24 cellular contexts compared by ENCODE assay signal in genomic region chr5:118459490-118459889, GRCh38.
"Had no signal": no experiment of that assay in that cellular context is flagged by ENCODE, and none has a peak within 500 bp of the region (broad histone marks: within the 10 kb centered on the region; RNA-seq: fewer than 3 reads in every experiment).

No MANE protein-coding gene starts in this region.

- H3K4me2 ChIP-seq: hepatocyte, smooth muscle cell had no signal

- H3K27me3 ChIP-seq: hepatocyte, neutrophil, right lobe of liver, tibial nerve, uterus had no signal

- H3K79me2 ChIP-seq: hepatocyte, parathyroid adenoma had no signal

- H3K36me3 ChIP-seq: lower lobe of right lung, neutrophil, right lobe of liver, tibial nerve, uterus had no signal

- ATAC-seq: lower lobe of right lung; naive thymus-derived CD8-positive, alpha-beta T cell; psoas muscle; right lobe of liver; stimulated activated memory B cell treated with anti-CD40 and anti-IgM and Interleukin-4, amounts not matched to agents 10 μg/mL and 1 μg/mL and 100 μg/mL, for 72 hours; stimulated activated naive CD8-positive, alpha-beta T cell treated with anti-CD3 and anti-CD28 coated beads, Interleukin-15, amount 100 ng/mL, for 72 hours had no signal

- H3K9ac ChIP-seq: parathyroid adenoma had no signal

- H3K9me3 ChIP-seq: lower lobe of right lung, neutrophil, psoas muscle, right lobe of liver, tibial nerve, uterus had no signal

- DNase-seq: immature natural killer cell; kidney; lower lobe of right lung; mammary epithelial cell; mesenchymal stem cell; naive thymus-derived CD8-positive, alpha-beta T cell; occipital lobe; psoas muscle; right lobe of liver; stimulated activated CD4-positive, alpha-beta T cell treated with anti-CD3 and anti-CD28 coated beads, Interleukin-1b, Interleukin-23, amount 100 ng/mL, for 48 hours; stimulated activated CD4-positive, alpha-beta T cell treated with anti-CD3 and anti-CD28 coated beads, Interleukin-2, amount 100 ng/mL, for 48 hours; stimulated activated CD4-positive, alpha-beta T cell treated with anti-CD3 and anti-CD28 coated beads, Interleukin-4, amount 100 ng/mL, for 4 hours; stimulated activated CD8-positive, alpha-beta memory T cell treated with anti-CD3 and anti-CD28 coated beads, Interleukin-4, amount 100 ng/mL, for 48 hours; stimulated activated naive CD4-positive, alpha-beta T cell treated with Interleukin-2 at 50 U/mL for 16 hours; stimulated activated naive CD8-positive, alpha-beta T cell treated with anti-CD3 and anti-CD28 coated beads, Interleukin-15, amount 100 ng/mL, for 72 hours; substantia nigra; uterus had no signal

- H2AFZ ChIP-seq: hepatocyte, parathyroid adenoma had no signal

- FAIRE-seq: islet of Langerhans, kidney had no signal

- H3K4me1 ChIP-seq: lower lobe of right lung, parathyroid adenoma, psoas muscle, right lobe of liver, tibial nerve, uterus had no signal

- H3K4me3 ChIP-seq: hepatocyte, lower lobe of right lung, psoas muscle, right lobe of liver, smooth muscle cell, tibial nerve, uterus had no signal

- H3K27ac ChIP-seq: hepatocyte, lower lobe of right lung, neutrophil, parathyroid adenoma, psoas muscle, right lobe of liver, tibial nerve, uterus had no signal
